In genomic region chr2:29249666-29250253, GRCh38 we compare ENCODE assay signal across 2 cellular contexts.
TF ChIP-seq lines count a peak whose summit lies in the region.

No MANE protein-coding gene starts in this region.

TF ChIP-seq in IMR-90, 13 proteins besides CTCF, POLR2A, EP300 and RAD21 (continued from another document):
- TF ChIP-seq ELK1 (IDR thresholded peaks at IDR 0.05; ENCODE audit: borderline replicate concordance, low read depth, low read length) (no peak), SMC3 (IDR thresholded peaks at IDR 0.05; ENCODE audit: low read depth, low read length) (no peak)

TF ChIP-seq in SK-N-SH treated with all-trans-retinoic acid at 6 μM for 48 hours, 23 proteins besides CTCF, POLR2A, EP300 and RAD21 (continued from another document):
- TF ChIP-seq POU6F1 (CRISPR knock-in tag; IDR thresholded peaks at IDR 0.05; ENCODE audit: borderline replicate concordance, low read depth) (no peak), ZNF70 (CRISPR knock-in tag; IDR thresholded peaks at IDR 0.05) (no peak), ZC3H10 (CRISPR knock-in tag; IDR thresholded peaks at IDR 0.05) (no peak), ZNF565 (CRISPR knock-in tag; conservative IDR thresholded peaks at IDR 0.05; ENCODE audit: low read depth) (no peak), ARNTL (CRISPR knock-in tag; IDR thresholded peaks at IDR 0.05; ENCODE audit: borderline replicate concordance, low read depth) (no peak), CSDC2 (CRISPR knock-in tag; IDR thresholded peaks at IDR 0.05) (no peak), TCF4 (CRISPR knock-in tag; IDR thresholded peaks at IDR 0.05; ENCODE audit: borderline replicate concordance) (peak; percentile 67; the same call in 1 of the 2 replicates), ISL1 (CRISPR knock-in tag; IDR thresholded peaks at IDR 0.05) (peak; percentile 81), ZFP30 (CRISPR knock-in tag; IDR thresholded peaks at IDR 0.05) (no peak), TSHZ2 (CRISPR knock-in tag; IDR thresholded peaks at IDR 0.05) (peak; percentile 77; the same call in 1 of the 2 replicates), BACH2 (CRISPR knock-in tag; IDR thresholded peaks at IDR 0.05; ENCODE audit: borderline replicate concordance) (no peak), CSRNP3 (CRISPR knock-in tag; IDR thresholded peaks at IDR 0.05) (no peak), OSR1 (CRISPR knock-in tag; IDR thresholded peaks at IDR 0.05) (no peak), TOX (CRISPR knock-in tag; IDR thresholded peaks at IDR 0.05; ENCODE audit: borderline replicate concordance) (no peak), GLIS3 (CRISPR knock-in tag; IDR thresholded peaks at IDR 0.05) (no peak)
